Comparison of ENCODE assay signal across 8 cellular contexts in genomic region chr21:42474043-42474831, GRCh38. TPM values are rescaled to one million over a fixed set of nuclear protein-coding genes. Genes with fewer than 3 reads are reported as not detected.
DNase-seq lines count a peak whose midpoint lies in the region; ATAC-seq, FAIRE-seq and TF ChIP-seq lines count a peak whose summit lies in the region.
"Had no signal": no experiment of that assay in that cellular context is flagged by ENCODE, and none has a peak within 500 bp of the region (broad histone marks: within the 10 kb centered on the region; RNA-seq: fewer than 3 reads in every experiment).

No MANE protein-coding gene starts in this region.

- H3K9me3 Mint-ChIP-seq in activated naive CD4-positive, alpha-beta T cell treated with anti-CD3 and anti-CD28 coated beads, Interleukin-2, amount 10 ng/mL, durations not matched to agents 7 days and 5 days = no peaks in the 10 kb centered on the region

- no peak for TF ChIP-seq CTCF in HEK293 (tag by site-specific recombination; IDR thresholded peaks at IDR 0.05)
- TF ChIP-seq CTCF in VCaP (conservative IDR thresholded peaks at IDR 0.05) = no peak; the same call in 1 of the 2 replicates
- TF ChIP-seq CTCF in lung (IDR thresholded peaks at IDR 0.05; ENCODE audit: control extremely low read depth, extremely low read depth) = no peak
- TF ChIP-seq CTCF in sigmoid colon (IDR thresholded peaks at IDR 0.05) = no peak

- no peak for TF ChIP-seq POLR2A in GM12892 (IDR thresholded peaks at IDR 0.05; ENCODE audit: low read depth, low read length)
- TF ChIP-seq POLR2A in sigmoid colon (IDR thresholded peaks at IDR 0.05) = no peak

- intact Hi-C loops in sigmoid colon (cut with DNase I) = no loop called here

- peaks cover 52% of the 10 kb centered on the region for H3K27me3 Mint-ChIP-seq in activated naive CD4-positive, alpha-beta T cell treated with anti-CD3 and anti-CD28 coated beads, Interleukin-2, amount 10 ng/mL, durations not matched to agents 7 days and 5 days

- H3K27me3 ChIP-seq in lung (ENCODE audit: control insufficient read depth, insufficient read depth) (no peaks in the 10 kb centered on the region), sigmoid colon (peaks cover 0 to 8% (median 0%) of the 10 kb centered on the region in 3 donors)

- no peaks in the 10 kb centered on the region for H3K4me1 Mint-ChIP-seq in activated naive CD4-positive, alpha-beta T cell treated with anti-CD3 and anti-CD28 coated beads, Interleukin-2, amount 10 ng/mL, durations not matched to agents 7 days and 5 days

- H3K36me3 ChIP-seq in HEK293 (ENCODE audit: control insufficient read depth in 2 of 2, insufficient read depth in 1 of 2, low read length in 2 of 2) (no peaks in the 10 kb centered on the region), lung (ENCODE audit: control insufficient read depth in 2 of 2, insufficient read depth in 2 of 2, low read length in 2 of 2) (no peaks in the 10 kb centered on the region), sigmoid colon (no peaks in the 10 kb centered on the region)

- TF ChIP-seq EP300 in sigmoid colon (IDR thresholded peaks at IDR 0.05) = no peak

- H3K27ac Mint-ChIP-seq in activated naive CD4-positive, alpha-beta T cell treated with anti-CD3 and anti-CD28 coated beads, Interleukin-2, amount 10 ng/mL, durations not matched to agents 7 days and 5 days = no peak overlapping the region

- ATAC-seq in lung (ENCODE audit: insufficient read depth, low FRiP score) = peak; percentile 77

- CTCF ChIA-PET in HEK293 (lab: Yijun Ruan, JAX) = no interaction called here
- CTCF ChIA-PET in activated naive CD4-positive, alpha-beta T cell treated with anti-CD3 and anti-CD28 coated beads, Interleukin-2, amount 10 ng/mL, durations not matched to agents 7 days and 5 days (lab: Charles Lee) = interaction anchor here (1.0 to 1.1 kb wide), 2 partner anchors 16 to 86 kb away, joined by 3 to 4 read pairs; no protein-coding TSS in a partner anchor

- no peak overlapping the region for H3K4me3 Mint-ChIP-seq in activated naive CD4-positive, alpha-beta T cell treated with anti-CD3 and anti-CD28 coated beads, Interleukin-2, amount 10 ng/mL, durations not matched to agents 7 days and 5 days

- whole genome bisulfite sequencing in lung, 2 donors = 74 to 83% methylated on average over 14 of the region's 14 CpGs
- WGBS in sigmoid colon, 2 donors = 54 to 68% methylated on average over 14 of the region's 14 CpGs

- H3K36me3 Mint-ChIP-seq in activated naive CD4-positive, alpha-beta T cell treated with anti-CD3 and anti-CD28 coated beads, Interleukin-2, amount 10 ng/mL, durations not matched to agents 7 days and 5 days = no peaks in the 10 kb centered on the region

- peak; percentile 82 for FAIRE-seq in GM12892 (lab: Jason Lieb, UNC)

- H3K27ac ChIP-seq in HEK293 (ENCODE audit: extremely low read depth, low read depth, low read length) (no peak overlapping the region), VCaP (peak overlapping the region; percentile 17; the same call in 1 of the 2 replicates), lung (ENCODE audit: low read depth in 1 of 2, low read length in 1 of 2) (peak overlapping the region in 1 of 2 donors; percentile 26), sigmoid colon (no peak overlapping the region)

- H3K4me1 ChIP-seq in HEK293 (ENCODE audit: control insufficient read depth, insufficient read depth, low read length) = no peaks in the 10 kb centered on the region
- H3K4me1 ChIP-seq in lung (ENCODE audit: control insufficient read depth in 2 of 2, insufficient read depth in 2 of 2, low read length in 2 of 2) = peaks cover 0 to 2% of the 10 kb centered on the region in 2 donors
- H3K4me1 ChIP-seq in sigmoid colon = no peaks in the 10 kb centered on the region

- H3K4me3 ChIP-seq in HEK293 (ENCODE audit: low read depth, low read length) (no peak overlapping the region), lung (no peak overlapping the region), sigmoid colon (no peak overlapping the region)

- DNase-seq in GM12892 (ENCODE audit: insufficient read length) (no peak), lung (ENCODE audit: low spot score) (peak; percentile 70), sigmoid colon (no peak), NCI-H1436 treated with DMSO at 0.1 percent for 48 hours (lab: John Stamatoyannopoulos, UW) (no peak)
- no peak for DNase-seq in activated naive CD4-positive, alpha-beta T cell treated with anti-CD3 and anti-CD28 coated beads, Interleukin-2, amount 10 ng/mL, durations not matched to agents 7 days and 5 days

- H3K9me3 ChIP-seq in HEK293 (ENCODE audit: control insufficient read depth, insufficient read depth, low read depth, low read length) (no peaks in the 10 kb centered on the region), lung (ENCODE audit: control insufficient read depth in 2 of 2, insufficient read depth in 1 of 2, low read length in 1 of 2) (no peaks in the 10 kb centered on the region), sigmoid colon (no peaks in the 10 kb centered on the region)

- POLR2A ChIA-PET in HEK293 (lab: Yijun Ruan, JAX) = interaction anchor here (1.3 kb wide), 1 partner anchor 13 kb away, joined by 3 read pairs; no protein-coding TSS in a partner anchor

TF ChIP-seq in HEK293, 187 proteins besides CTCF, POLR2A, EP300 and RAD21 (continues in another document):
- no peak for TF ChIP-seq ZFP69B (tag by site-specific recombination; IDR thresholded peaks at IDR 0.05)
- TF ChIP-seq PRDM1 (tag by site-specific recombination; IDR thresholded peaks at IDR 0.05) = peak; percentile 60; the same call in 1 of the 2 replicates
- peak; percentile 85 for TF ChIP-seq ZNF398 (tag by site-specific recombination; IDR thresholded peaks at IDR 0.05)
- TF ChIP-seq ZFHX2 (tag by site-specific recombination; conservative IDR thresholded peaks at IDR 0.05) = peak; percentile 87
- TF ChIP-seq ZNF18 (tag by site-specific recombination; IDR thresholded peaks at IDR 0.05) = no peak
- TF ChIP-seq SP2 (tag by site-specific recombination; IDR thresholded peaks at IDR 0.05) = peak; percentile 37
- peak; percentile 72 for TF ChIP-seq GLIS1 (tag by site-specific recombination; IDR thresholded peaks at IDR 0.05)
- no peak for TF ChIP-seq PRDM6 (tag by site-specific recombination; IDR thresholded peaks at IDR 0.05)
- TF ChIP-seq ZNF544 (tag by site-specific recombination; IDR thresholded peaks at IDR 0.05) = no peak
- no peak for TF ChIP-seq ZNF792 (tag by site-specific recombination; IDR thresholded peaks at IDR 0.05)
- TF ChIP-seq ZNF692 (tag by site-specific recombination; IDR thresholded peaks at IDR 0.05) = 0 out of 2 replicates have a peak, but pooled peaks have one; percentile 18

RNA-seq across cellular contexts. Expression of gene RSPH1, which starts 21.8 kb away (rescaled TPM):
- polyA plus RNA-seq in GM12892 (2012; ENCODE audit: missing spikeins) = 1.9 TPM
- total RNA-seq in lung (10 to 100 TPM; 30.1 to 46.9 TPM), sigmoid colon (1 to 10 TPM in 2 of 4 donors, not detected in 2; 1.2 TPM)
- polyA plus RNA-seq in lung (10 to 100 TPM; 17.6 to 25.4 TPM), sigmoid colon (10 to 100 TPM in 1 of 3 donors, 1 to 10 TPM in 2; 3.0 to 13.4 (median 8.8) TPM)
- total RNA-seq: fibroblast of lung had no signal
- polyA plus RNA-seq: fibroblast of lung had no signal

RNA-seq across cellular contexts. Expression of gene SLC37A1, which starts 39.4 kb away (rescaled TPM):
- polyA plus RNA-seq in GM12892 (2012; ENCODE audit: missing spikeins) = 15.2 TPM
- total RNA-seq in lung (10 to 100 TPM; 25.5 to 29.5 TPM), sigmoid colon (1 to 10 TPM; 2.3 to 7.8 (median 5.0) TPM)
- polyA plus RNA-seq in lung (10 to 100 TPM; 13.3 to 13.6 TPM), sigmoid colon (10 to 100 TPM; 21.0 to 98.5 (median 31.2) TPM)

Comparison
In these comparisons a context has a peak if more than half of its experiments do, and no peak if none do; other contexts are left out.
1. RNA of gene RSPH1, which starts 21.8 kb away (total RNA-seq): 30.1 to 46.9 TPM in lung; 1.2 TPM in sigmoid colon; every median in the first group is over 10 times any median in the second.